13 cellular contexts compared by ENCODE assay signal in genomic region chr20:59159822-59160740, GRCh38. TPM values are rescaled to one million over a fixed set of nuclear protein-coding genes. Genes with fewer than 3 reads are reported as not detected.
DNase-seq lines count a peak whose midpoint lies in the region; ATAC-seq and TF ChIP-seq lines count a peak whose summit lies in the region.
"Had no signal": no experiment of that assay in that cellular context is flagged by ENCODE, and none has a peak within 500 bp of the region (broad histone marks: within the 10 kb centered on the region; RNA-seq: fewer than 3 reads in every experiment).

No MANE protein-coding gene starts in this region.

- H3K9me3 ChIP-seq in DOHH2 (ENCODE audit: control insufficient read depth, insufficient read depth, low read length), result no peaks in the 10 kb centered on the region

- peak overlapping the region; percentile 79 for H3K27ac ChIP-seq in DOHH2 (ENCODE audit: low read depth, low read length)
- H3K27ac ChIP-seq: parathyroid adenoma had no signal

- H3K27me3 Mint-ChIP-seq in natural killer cell treated with Interleukin-12 subunit alpha and Interleukin-12 subunit beta and Interleukin-15 and Interleukin-18, amount 100 ng/mL, for 72 hours, result peaks cover under 1% of the 10 kb centered on the region in 2 donors
- peaks cover 59% of the 10 kb centered on the region for H3K27me3 Mint-ChIP-seq in mesothelial cell of epicardium (ENCODE audit: low read depth)

- H3K9me2 ChIP-seq in DOHH2 (replicated peaks; ENCODE audit: control insufficient read depth, low read length), result no peaks in the 10 kb centered on the region

- peak in 1 of 2 donors; percentile 18 for ATAC-seq in natural killer cell treated with Interleukin-12 subunit alpha and Interleukin-12 subunit beta and Interleukin-15 and Interleukin-18, amount 100 ng/mL, for 72 hours
- no peak for ATAC-seq in GM19324 (IDR thresholded peaks at IDR 0.05; ENCODE audit: low FRiP score, unreplicated experiment)
- ATAC-seq: left ventricle myocardium superior, Right ventricle myocardium inferior had no signal

- H3K27me3 ChIP-seq in DOHH2 (ENCODE audit: control insufficient read depth, low read length), result no peaks in the 10 kb centered on the region

- H3F3A ChIP-seq in DOHH2 (ENCODE audit: control insufficient read depth, insufficient read depth), result peaks cover 15% of the 10 kb centered on the region

- H3K4me1 Mint-ChIP-seq in natural killer cell treated with Interleukin-12 subunit alpha and Interleukin-12 subunit beta and Interleukin-15 and Interleukin-18, amount 100 ng/mL, for 72 hours (ENCODE audit: low read depth in 2 of 2), result peaks cover 57 to 60% of the 10 kb centered on the region in 2 donors
- H3K4me1 Mint-ChIP-seq in mesothelial cell of epicardium, result peaks cover 3% of the 10 kb centered on the region

- peak overlapping the region; percentile 86 for H3K4me2 ChIP-seq in DOHH2 (ENCODE audit: low read length)

- TF ChIP-seq CTCF in DOHH2 (IDR thresholded peaks at IDR 0.05; ENCODE audit: low read depth, low read length, poor library complexity, severe bottlenecking) (no peak), mesothelial cell of epicardium (IDR thresholded peaks at IDR 0.05; ENCODE audit: unreplicated experiment) (no peak)

- no peaks in the 10 kb centered on the region for H3K9me3 Mint-ChIP-seq in natural killer cell treated with Interleukin-12 subunit alpha and Interleukin-12 subunit beta and Interleukin-15 and Interleukin-18, amount 100 ng/mL, for 72 hours
- peaks cover 11% of the 10 kb centered on the region for H3K9me3 Mint-ChIP-seq in mesothelial cell of epicardium

- H3K4me3 ChIP-seq in DOHH2 (ENCODE audit: low read length), result peak overlapping the region; percentile 68

- DNase-seq in NCI-H187 treated with DMSO at 0.1 percent for 48 hours (lab: John Stamatoyannopoulos, UW) (peak; percentile 28), activated gamma-delta T cell (lab: John Stamatoyannopoulos, UW) (peak; percentile 41), mesothelial cell of epicardium (ENCODE audit: low spot score in 2 of 2, unreplicated experiment in 2 of 2) (no peak), hepatic stellate cell (ENCODE audit: low spot score) (no peak)
- no peak for DNase-seq in natural killer cell treated with Interleukin-12 subunit alpha and Interleukin-12 subunit beta and Interleukin-15 and Interleukin-18, amount 100 ng/mL, for 72 hours (ENCODE audit: low spot score)
- DNase-seq: EL, left ventricle myocardium superior had no signal

- H4K20me1 ChIP-seq in DOHH2 (ENCODE audit: control insufficient read depth, insufficient read depth, low read depth, low read length), result no peaks in the 10 kb centered on the region

- peaks cover 14% of the 10 kb centered on the region for H3K79me2 ChIP-seq in DOHH2 (ENCODE audit: control insufficient read depth, low read length)
- H3K79me2 ChIP-seq: parathyroid adenoma had no signal

- no peaks in the 10 kb centered on the region for H3K36me3 Mint-ChIP-seq in natural killer cell treated with Interleukin-12 subunit alpha and Interleukin-12 subunit beta and Interleukin-15 and Interleukin-18, amount 100 ng/mL, for 72 hours
- H3K36me3 Mint-ChIP-seq in mesothelial cell of epicardium, result no peaks in the 10 kb centered on the region

- peak overlapping the region; percentile 97 to 99 for H3K27ac Mint-ChIP-seq in natural killer cell treated with Interleukin-12 subunit alpha and Interleukin-12 subunit beta and Interleukin-15 and Interleukin-18, amount 100 ng/mL, for 72 hours
- H3K27ac Mint-ChIP-seq in mesothelial cell of epicardium, result no peak overlapping the region

- H3K36me3 ChIP-seq in DOHH2 (ENCODE audit: control insufficient read depth, low read length), result no peaks in the 10 kb centered on the region

- H3K4me1 ChIP-seq in DOHH2 (ENCODE audit: control insufficient read depth, low read length), result peaks cover 61% of the 10 kb centered on the region
- H3K4me1 ChIP-seq: parathyroid adenoma had no signal

- H3K4me3 Mint-ChIP-seq in natural killer cell treated with Interleukin-12 subunit alpha and Interleukin-12 subunit beta and Interleukin-15 and Interleukin-18, amount 100 ng/mL, for 72 hours, result peak overlapping the region; percentile 91
- H3K4me3 Mint-ChIP-seq in mesothelial cell of epicardium, result no peak overlapping the region

RNA-seq across cellular contexts. Expression of gene ZNF831, which starts 3.5 kb away (rescaled TPM):
- 1 to 10 TPM; 3.3 to 5.7 TPM for total RNA-seq in natural killer cell treated with Interleukin-12 subunit alpha and Interleukin-12 subunit beta and Interleukin-15 and Interleukin-18, amount 100 ng/mL, for 72 hours
- total RNA-seq in mesothelial cell of epicardium, result 0.02 to 0.05 TPM (median 0.02 TPM) in 3 replicates
- total RNA-seq: fibroblast of villous mesenchyme, H7 had no signal

Comparison
In these comparisons a context has a peak if more than half of its experiments do, and no peak if none do; other contexts are left out.
1. DNase-seq: peak in NCI-H187 treated with DMSO at 0.1 percent for 48 hours (single experiment) and activated gamma-delta T cell (single experiment); none in natural killer cell treated with Interleukin-12 subunit alpha and Interleukin-12 subunit beta and Interleukin-15 and Interleukin-18, amount 100 ng/mL, for 72 hours (single experiment), mesothelial cell of epicardium (0 of 2) and hepatic stellate cell (single experiment).